Comparison of ENCODE assay signal across 27 cellular contexts in the genomic region with DNA sequence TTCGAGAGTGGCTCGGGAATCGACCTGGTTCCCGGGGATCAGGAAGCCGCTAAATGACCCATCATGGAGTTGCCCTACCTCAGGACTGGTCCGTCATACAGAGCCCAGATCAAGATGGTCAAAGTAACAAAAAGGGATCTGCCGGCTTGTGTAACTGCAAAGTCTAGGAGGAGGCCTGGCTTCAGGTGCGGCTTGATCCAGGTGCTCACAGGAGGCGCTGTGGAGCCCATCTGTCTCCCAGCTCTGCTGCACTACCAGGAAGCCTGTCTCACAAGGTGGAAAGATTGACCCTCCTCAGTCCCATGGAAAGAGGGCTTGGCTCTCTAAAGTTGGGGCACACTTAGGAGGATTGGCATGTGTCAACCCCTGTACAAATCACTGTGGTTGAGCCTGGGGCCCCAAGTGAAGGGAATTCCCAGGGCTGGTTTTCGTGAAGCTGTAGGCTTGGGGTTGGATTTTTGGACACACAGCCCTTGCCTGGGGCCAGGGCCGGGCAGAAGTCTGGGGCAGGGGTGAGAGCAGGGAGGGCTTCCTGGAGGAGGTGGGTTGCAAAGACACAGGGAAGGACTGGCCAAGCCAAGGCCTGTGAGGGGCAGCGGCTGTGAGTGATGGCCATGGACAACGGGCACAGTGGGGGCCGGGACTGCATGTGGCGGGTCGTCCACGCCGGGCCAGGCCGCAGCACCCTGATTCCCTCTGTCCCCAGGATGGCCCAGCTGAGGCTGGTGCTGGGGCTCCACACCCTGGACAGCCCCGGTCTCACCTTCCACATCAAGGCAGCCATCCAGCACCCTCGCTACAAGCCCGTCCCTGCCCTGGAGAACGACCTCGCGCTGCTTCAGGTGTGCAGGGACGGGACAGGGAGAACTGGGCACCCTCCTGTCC. TPM values are rescaled to one million over a fixed set of nuclear protein-coding genes. Genes with fewer than 3 reads are reported as not detected.
DNase-seq lines count a peak whose midpoint lies in the region; ATAC-seq and TF ChIP-seq lines count a peak whose summit lies in the region.
"Had no signal": no experiment of that assay in that cellular context is flagged by ENCODE, and none has a peak within 500 bp of the region (broad histone marks: within the 10 kb centered on the region; RNA-seq: fewer than 3 reads in every experiment).

No MANE protein-coding gene starts in this region.

- H3K9me3 Mint-ChIP-seq in natural killer cell = no peaks in the 10 kb centered on the region
- no peaks in the 10 kb centered on the region for H3K9me3 Mint-ChIP-seq in natural killer cell treated with Interleukin-12 subunit alpha and Interleukin-12 subunit beta and Interleukin-15 and Interleukin-18, amount 100 ng/mL, for 72 hours
- H3K9me3 Mint-ChIP-seq: T-helper 2 cell treated with Interferon-gamma antibody and Interleukin-4, amounts not matched to agents 5 μg/mL and 100 μg/mL, for 36 hours had no signal

- H3K27me3 ChIP-seq in foreskin keratinocyte = peaks cover 13% of the 10 kb centered on the region
- H3K27me3 ChIP-seq: BLaER1, tibial nerve had no signal

- H3K4me1 ChIP-seq in OCI-LY7 (ENCODE audit: insufficient read depth, low read length, poor library complexity, severe bottlenecking) (no peaks in the 10 kb centered on the region), foreskin keratinocyte (no peaks in the 10 kb centered on the region)
- H3K4me1 ChIP-seq: psoas muscle had no signal

- H2AFZ ChIP-seq in OCI-LY7 (ENCODE audit: low read length) = no peak overlapping the region

- H3K4me3 Mint-ChIP-seq in natural killer cell = peak overlapping the region; percentile 25
- H3K4me3 Mint-ChIP-seq in natural killer cell treated with Interleukin-12 subunit alpha and Interleukin-12 subunit beta and Interleukin-15 and Interleukin-18, amount 100 ng/mL, for 72 hours = no peak overlapping the region
- H3K4me3 Mint-ChIP-seq: memory B cell; T-helper 2 cell treated with Interferon-gamma antibody and Interleukin-4, amounts not matched to agents 5 μg/mL and 100 μg/mL, for 36 hours had no signal

- CTCF ChIA-PET in OCI-LY7 (lab: Charles Lee; ENCODE audit: unreplicated experiment) = no interaction called here

- H3K36me3 ChIP-seq in OCI-LY7 (ENCODE audit: insufficient read depth, low read length) = no peaks in the 10 kb centered on the region

- intact Hi-C loops in natural killer cell (cut with micrococcal nuclease) = no loop called here
- intact Hi-C loops in OCI-LY7 (cut with micrococcal nuclease; ENCODE audit: unreplicated experiment) = no loop called here

- no peaks in the 10 kb centered on the region for H3K79me2 ChIP-seq in OCI-LY7 (ENCODE audit: insufficient read depth, low read depth, low read length)

- H3K27ac Mint-ChIP-seq in natural killer cell = peak overlapping the region; percentile 31 to 42
- no peak overlapping the region for H3K27ac Mint-ChIP-seq in natural killer cell treated with Interleukin-12 subunit alpha and Interleukin-12 subunit beta and Interleukin-15 and Interleukin-18, amount 100 ng/mL, for 72 hours
- H3K27ac Mint-ChIP-seq: memory B cell; T-helper 2 cell treated with Interferon-gamma antibody and Interleukin-4, amounts not matched to agents 5 μg/mL and 100 μg/mL, for 36 hours had no signal

- H3K9me3 ChIP-seq in OCI-LY7 (ENCODE audit: low read length) = no peaks in the 10 kb centered on the region
- H3K9me3 ChIP-seq: BLaER1, esophagus squamous epithelium, psoas muscle, tibial nerve had no signal

- POLR2A ChIA-PET in OCI-LY7 (lab: Charles Lee) = no interaction called here

- no peak for ATAC-seq in natural killer cell
- ATAC-seq in natural killer cell treated with Interleukin-12 subunit alpha and Interleukin-12 subunit beta and Interleukin-15 and Interleukin-18, amount 100 ng/mL, for 72 hours = no peak
- no peak for ATAC-seq in foreskin keratinocyte
- no peak for ATAC-seq in GM21576 (IDR thresholded peaks at IDR 0.05; ENCODE audit: unreplicated experiment)
- ATAC-seq in activated CD4-positive, CD25-positive, alpha-beta regulatory T cell treated with anti-CD3 and anti-CD28 coated beads, Interleukin-2, amount 50 U/mL, for 24 hours = no peak
- ATAC-seq: left lobe of liver, psoas muscle, SK-N-SH treated with all-trans-retinoic acid at 6 μM for 48 hours had no signal

- H3K9me2 ChIP-seq in OCI-LY7 (ENCODE audit: insufficient read depth, low read length) = no peaks in the 10 kb centered on the region

- H3K36me3 Mint-ChIP-seq in natural killer cell = no peaks in the 10 kb centered on the region
- H3K36me3 Mint-ChIP-seq in natural killer cell treated with Interleukin-12 subunit alpha and Interleukin-12 subunit beta and Interleukin-15 and Interleukin-18, amount 100 ng/mL, for 72 hours = no peaks in the 10 kb centered on the region
- H3K36me3 Mint-ChIP-seq: memory B cell had no signal

- no peaks in the 10 kb centered on the region for H3K27me3 Mint-ChIP-seq in natural killer cell (ENCODE audit: low read depth in 2 of 2)
- H3K27me3 Mint-ChIP-seq in natural killer cell treated with Interleukin-12 subunit alpha and Interleukin-12 subunit beta and Interleukin-15 and Interleukin-18, amount 100 ng/mL, for 72 hours = no peaks in the 10 kb centered on the region

- DNase-seq in natural killer cell = no peak
- DNase-seq in natural killer cell treated with Interleukin-12 subunit alpha and Interleukin-12 subunit beta and Interleukin-15 and Interleukin-18, amount 100 ng/mL, for 72 hours (ENCODE audit: low spot score) = no peak
- no peak for DNase-seq in OCI-LY7 (ENCODE audit: low spot score)
- no peak for DNase-seq in foreskin keratinocyte
- no peak for DNase-seq in hepatic stellate cell (ENCODE audit: low spot score)
- DNase-seq: activated naive CD4-positive, alpha-beta T cell treated with anti-CD3 and anti-CD28 coated beads, Interleukin-2, amount 50 U/mL, for 16 hours; COR-L47; DMS79 treated with DMSO at 0.1 percent for 48 hours; esophagus squamous epithelium; GF-D8; Karpas-422; NCI-H1436 treated with DMSO at 0.1 percent for 48 hours; NCI-H2107; OCI-M1; psoas muscle had no signal

- no TSS peak for BruUV-seq in OCI-LY7 (replicated peaks; lab: Mats Ljungman, UMichigan)

- TF ChIP-seq CTCF in natural killer cell (IDR thresholded peaks at IDR 0.05) = no peak
- peak; percentile 59 for TF ChIP-seq CTCF in OCI-LY7 (conservative IDR thresholded peaks at IDR 0.05; ENCODE audit: low read length)
- TF ChIP-seq CTCF in foreskin keratinocyte (conservative IDR thresholded peaks at IDR 0.05) = peak; percentile 16

- no peak overlapping the region for H3K4me2 ChIP-seq in OCI-LY7 (ENCODE audit: low read length)
- H3K4me2 ChIP-seq: BLaER1 had no signal

- no peak overlapping the region for H3K4me3 ChIP-seq in OCI-LY7 (ENCODE audit: low read depth, low read length, poor library complexity, severe bottlenecking)
- H3K4me3 ChIP-seq: BLaER1, coronary artery, esophagus squamous epithelium, psoas muscle, tibial nerve had no signal

- no peaks in the 10 kb centered on the region for H4K20me1 ChIP-seq in OCI-LY7 (ENCODE audit: insufficient read depth, low read length)

- H3K4me1 Mint-ChIP-seq in natural killer cell = peaks cover 12 to 38% of the 10 kb centered on the region in 2 donors
- H3K4me1 Mint-ChIP-seq in natural killer cell treated with Interleukin-12 subunit alpha and Interleukin-12 subunit beta and Interleukin-15 and Interleukin-18, amount 100 ng/mL, for 72 hours (ENCODE audit: low read depth in 2 of 2) = peaks cover 19 to 29% of the 10 kb centered on the region in 2 donors

- H3K27ac ChIP-seq in OCI-LY7 (ENCODE audit: low read depth, low read length, poor library complexity, severe bottlenecking) = no peak overlapping the region
- H3K27ac ChIP-seq in foreskin keratinocyte = no peak overlapping the region
- H3K27ac ChIP-seq: BLaER1, coronary artery, esophagus squamous epithelium, HL-60, psoas muscle, tibial nerve had no signal

RNA-seq across cellular contexts. Expression of gene GZMM, which starts 4.2 kb away (rescaled TPM):
- 100 to 1,000 TPM; 186 to 286 (median 253) TPM for total RNA-seq in natural killer cell
- 10 to 100 TPM; 34.5 to 49.7 TPM for total RNA-seq in natural killer cell treated with Interleukin-12 subunit alpha and Interleukin-12 subunit beta and Interleukin-15 and Interleukin-18, amount 100 ng/mL, for 72 hours
- not detected in 2 replicates for total RNA-seq in OCI-LY7 (2014; rRNA removed; shearing (Covaris generic))
- not detected in 2 replicates for total RNA-seq in OCI-LY7 (2022)
- not detected in 2 replicates for total RNA-seq in foreskin keratinocyte
- 0.10 TPM in 1 of 2 replicates, not detected in the other for polyA plus RNA-seq in foreskin keratinocyte
- total RNA-seq: bronchial epithelial cell, NCI-H460, psoas muscle had no signal

RNA-seq across cellular contexts. Expression of gene CDC34, which starts 16.5 kb away (rescaled TPM):
- 100 to 1,000 TPM in 2 of 3 donors, 10 to 100 TPM in 1; 68.5 to 114 (median 101) TPM for total RNA-seq in natural killer cell
- total RNA-seq in natural killer cell treated with Interleukin-12 subunit alpha and Interleukin-12 subunit beta and Interleukin-15 and Interleukin-18, amount 100 ng/mL, for 72 hours = 10 to 100 TPM; 46.5 to 73.2 TPM
- 65.2 and 77.2 TPM in 2 replicates for total RNA-seq in OCI-LY7 (2014; rRNA removed; shearing (Covaris generic))
- 58.0 and 58.2 TPM in 2 replicates for total RNA-seq in OCI-LY7 (2022)
- total RNA-seq in foreskin keratinocyte = 80.0 and 81.4 TPM in 2 replicates
- 94.5 and 105 TPM in 2 replicates for polyA plus RNA-seq in foreskin keratinocyte

RNA-seq across cellular contexts. Expression of gene BSG, which starts 24.3 kb away (rescaled TPM):
- total RNA-seq in natural killer cell = 100 to 1,000 TPM; 229 to 248 (median 236) TPM
- 100 to 1,000 TPM; 236 to 274 TPM for total RNA-seq in natural killer cell treated with Interleukin-12 subunit alpha and Interleukin-12 subunit beta and Interleukin-15 and Interleukin-18, amount 100 ng/mL, for 72 hours
- total RNA-seq in OCI-LY7 (2014; rRNA removed; shearing (Covaris generic)) = 158 and 180 TPM in 2 replicates
- total RNA-seq in OCI-LY7 (2022) = 189 and 197 TPM in 2 replicates
- 526 and 567 TPM in 2 replicates for total RNA-seq in foreskin keratinocyte
- 863 and 896 TPM in 2 replicates for polyA plus RNA-seq in foreskin keratinocyte

RNA-seq across cellular contexts. Expression of gene TPGS1, which starts 40.8 kb away (rescaled TPM):
- total RNA-seq in natural killer cell (10 to 100 TPM; 18.7 to 20.6 (median 18.9) TPM), OCI-LY7 (2022) (20.8 and 24.4 TPM in 2 replicates), foreskin keratinocyte (7.3 and 7.9 TPM in 2 replicates)
- 10 to 100 TPM; 16.3 to 17.7 TPM for total RNA-seq in natural killer cell treated with Interleukin-12 subunit alpha and Interleukin-12 subunit beta and Interleukin-15 and Interleukin-18, amount 100 ng/mL, for 72 hours
- total RNA-seq in OCI-LY7 (2014; rRNA removed; shearing (Covaris generic)) = 17.2 and 25.6 TPM in 2 replicates
- polyA plus RNA-seq in foreskin keratinocyte = 7.6 and 9.9 TPM in 2 replicates

RNA-seq across cellular contexts. Expression of gene HCN2, which starts 41.6 kb away (rescaled TPM):
- total RNA-seq in natural killer cell (1 to 10 TPM in 2 of 3 donors, under 1 TPM in 1; 0.96 to 1.6 (median 1.1) TPM), OCI-LY7 (2022) (1.0 and 1.2 TPM in 2 replicates), foreskin keratinocyte (0.20 and 0.21 TPM in 2 replicates)
- total RNA-seq in natural killer cell treated with Interleukin-12 subunit alpha and Interleukin-12 subunit beta and Interleukin-15 and Interleukin-18, amount 100 ng/mL, for 72 hours = under 1 TPM; 0.29 to 0.64 TPM
- 0.05 and 0.06 TPM in 2 replicates for total RNA-seq in OCI-LY7 (2014; rRNA removed; shearing (Covaris generic))
- polyA plus RNA-seq in foreskin keratinocyte = 0.18 and 0.19 TPM in 2 replicates

Comparison
In these comparisons a context has a peak if more than half of its experiments do, and no peak if none do; other contexts are left out.
1. H3K27ac Mint-ChIP-seq: peak in natural killer cell (2 of 2); none in natural killer cell treated with Interleukin-12 subunit alpha and Interleukin-12 subunit beta and Interleukin-15 and Interleukin-18, amount 100 ng/mL, for 72 hours (0 of 2).
2. RNA of gene GZMM, which starts 4.2 kb away (total RNA-seq): 186 to 286 TPM in natural killer cell and 34.5 to 49.7 TPM in natural killer cell treated with Interleukin-12 subunit alpha and Interleukin-12 subunit beta and Interleukin-15 and Interleukin-18, amount 100 ng/mL, for 72 hours; not detected in OCI-LY7 and not detected in foreskin keratinocyte; every median in the first group is over 10 times any median in the second.